1 cellular context compared by ENCODE assay signal in genomic region chr6:149405823-149406765, GRCh38.
A peak's percentile ranks its signal among the peaks of the same experiment; 100 is the strongest.
TF ChIP-seq lines count a peak whose summit lies in the region.

No MANE protein-coding gene starts in this region.

TF ChIP-seq in K562, 482 proteins besides CTCF, POLR2A, EP300 and RAD21 (continued from another document and continues in another):
- TF ChIP-seq, protein P1, sequence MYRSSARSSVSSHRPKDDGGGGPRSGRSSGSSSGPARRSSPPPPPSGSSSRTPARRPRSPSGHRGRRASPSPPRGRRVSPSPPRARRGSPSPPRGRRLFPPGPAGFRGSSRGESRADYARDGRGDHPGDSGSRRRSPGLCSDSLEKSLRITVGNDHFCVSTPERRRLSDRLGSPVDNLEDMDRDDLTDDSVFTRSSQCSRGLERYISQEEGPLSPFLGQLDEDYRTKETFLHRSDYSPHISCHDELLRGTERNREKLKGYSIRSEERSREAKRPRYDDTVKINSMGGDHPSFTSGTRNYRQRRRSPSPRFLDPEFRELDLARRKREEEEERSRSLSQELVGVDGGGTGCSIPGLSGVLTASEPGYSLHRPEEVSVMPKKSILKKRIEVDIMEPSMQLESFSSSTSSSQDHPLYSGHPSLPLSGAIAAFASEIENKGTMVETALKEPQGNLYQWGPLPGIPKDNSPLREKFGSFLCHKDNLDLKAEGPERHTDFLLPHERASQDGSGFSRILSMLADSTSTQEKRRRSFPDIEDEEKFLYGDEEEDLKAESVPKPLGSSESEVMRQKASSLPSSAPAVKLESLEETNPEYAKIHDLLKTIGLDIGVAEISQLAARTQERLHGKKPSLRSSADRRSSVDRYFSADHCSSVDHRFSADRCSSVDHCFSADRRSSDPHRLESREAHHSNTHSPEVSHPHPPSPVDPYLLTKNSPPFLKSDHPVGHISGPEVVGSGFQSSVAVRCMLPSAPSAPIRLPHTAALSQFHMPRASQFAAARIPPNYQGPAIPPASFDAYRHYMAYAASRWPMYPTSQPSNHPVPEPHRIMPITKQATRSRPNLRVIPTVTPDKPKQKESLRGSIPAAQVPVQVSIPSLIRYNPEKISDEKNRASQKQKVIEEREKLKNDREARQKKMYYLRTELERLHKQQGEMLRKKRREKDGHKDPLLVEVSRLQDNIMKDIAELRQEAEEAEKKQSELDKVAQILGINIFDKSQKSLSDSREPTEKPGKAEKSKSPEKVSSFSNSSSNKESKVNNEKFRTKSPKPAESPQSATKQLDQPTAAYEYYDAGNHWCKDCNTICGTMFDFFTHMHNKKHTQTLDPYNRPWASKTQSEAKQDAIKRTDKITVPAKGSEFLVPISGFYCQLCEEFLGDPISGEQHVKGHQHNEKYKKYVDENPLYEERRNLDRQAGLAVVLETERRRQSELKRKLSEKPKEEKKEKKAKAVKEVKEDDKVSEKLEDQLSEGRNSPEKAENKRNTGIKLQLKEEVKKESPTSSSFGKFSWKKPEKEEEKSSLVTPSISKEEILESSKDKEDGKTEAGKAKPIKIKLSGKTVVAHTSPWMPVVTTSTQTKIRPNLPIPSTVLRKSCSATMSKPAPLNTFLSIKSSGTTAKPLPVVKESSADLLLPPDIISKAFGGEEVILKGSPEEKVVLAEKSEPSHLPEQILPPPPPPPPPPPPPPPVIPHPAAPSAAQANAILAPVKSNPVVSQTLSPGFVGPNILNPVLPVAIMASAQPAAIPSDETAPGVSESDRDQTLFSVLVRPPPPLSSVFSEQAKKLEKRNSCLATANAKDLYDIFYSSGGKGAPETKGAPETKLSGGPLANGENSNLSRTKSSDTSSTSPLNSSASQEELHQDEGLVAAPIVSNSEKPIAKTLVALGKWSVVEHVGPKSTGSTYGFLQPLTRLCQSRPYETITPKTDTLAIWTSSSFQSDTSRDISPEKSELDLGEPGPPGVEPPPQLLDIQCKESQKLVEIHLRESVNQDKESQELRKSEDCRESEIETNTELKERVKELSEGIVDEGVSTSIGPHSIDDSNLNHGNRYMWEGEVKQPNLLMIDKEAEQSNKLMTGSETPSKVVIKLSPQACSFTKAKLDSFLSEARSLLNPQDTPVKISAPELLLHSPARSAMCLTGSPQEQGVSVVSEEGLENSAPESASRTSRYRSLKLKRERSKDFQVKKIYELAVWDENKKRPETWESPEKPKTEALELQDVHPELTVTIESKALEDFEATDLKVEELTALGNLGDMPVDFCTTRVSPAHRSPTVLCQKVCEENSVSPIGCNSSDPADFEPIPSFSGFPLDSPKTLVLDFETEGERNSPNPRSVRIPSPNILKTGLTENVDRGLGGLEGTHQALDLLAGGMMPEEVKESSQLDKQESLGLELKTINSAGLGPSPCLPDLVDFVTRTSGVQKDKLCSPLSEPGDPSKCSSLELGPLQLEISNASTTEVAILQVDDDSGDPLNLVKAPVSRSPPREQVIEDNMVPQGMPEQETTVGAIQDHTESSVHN (IDR thresholded peaks at IDR 0.05; ENCODE audit: borderline replicate concordance in 1 of 2, low read depth in 1 of 2), result no peak
- TF ChIP-seq, protein P2, sequence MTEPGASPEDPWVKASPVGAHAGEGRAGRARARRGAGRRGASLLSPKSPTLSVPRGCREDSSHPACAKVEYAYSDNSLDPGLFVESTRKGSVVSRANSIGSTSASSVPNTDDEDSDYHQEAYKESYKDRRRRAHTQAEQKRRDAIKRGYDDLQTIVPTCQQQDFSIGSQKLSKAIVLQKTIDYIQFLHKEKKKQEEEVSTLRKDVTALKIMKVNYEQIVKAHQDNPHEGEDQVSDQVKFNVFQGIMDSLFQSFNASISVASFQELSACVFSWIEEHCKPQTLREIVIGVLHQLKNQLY (CRISPR knock-in tag; conservative IDR thresholded peaks at IDR 0.05), result no peak
- TF ChIP-seq ZNF436 (CRISPR knock-in tag; IDR thresholded peaks at IDR 0.05), result no peak
- TF ChIP-seq KDM2B (CRISPR knock-in tag; IDR thresholded peaks at IDR 0.05), result no peak
- TF ChIP-seq FOXP1 (CRISPR knock-in tag; IDR thresholded peaks at IDR 0.05), result no peak
- TF ChIP-seq, protein P3, sequence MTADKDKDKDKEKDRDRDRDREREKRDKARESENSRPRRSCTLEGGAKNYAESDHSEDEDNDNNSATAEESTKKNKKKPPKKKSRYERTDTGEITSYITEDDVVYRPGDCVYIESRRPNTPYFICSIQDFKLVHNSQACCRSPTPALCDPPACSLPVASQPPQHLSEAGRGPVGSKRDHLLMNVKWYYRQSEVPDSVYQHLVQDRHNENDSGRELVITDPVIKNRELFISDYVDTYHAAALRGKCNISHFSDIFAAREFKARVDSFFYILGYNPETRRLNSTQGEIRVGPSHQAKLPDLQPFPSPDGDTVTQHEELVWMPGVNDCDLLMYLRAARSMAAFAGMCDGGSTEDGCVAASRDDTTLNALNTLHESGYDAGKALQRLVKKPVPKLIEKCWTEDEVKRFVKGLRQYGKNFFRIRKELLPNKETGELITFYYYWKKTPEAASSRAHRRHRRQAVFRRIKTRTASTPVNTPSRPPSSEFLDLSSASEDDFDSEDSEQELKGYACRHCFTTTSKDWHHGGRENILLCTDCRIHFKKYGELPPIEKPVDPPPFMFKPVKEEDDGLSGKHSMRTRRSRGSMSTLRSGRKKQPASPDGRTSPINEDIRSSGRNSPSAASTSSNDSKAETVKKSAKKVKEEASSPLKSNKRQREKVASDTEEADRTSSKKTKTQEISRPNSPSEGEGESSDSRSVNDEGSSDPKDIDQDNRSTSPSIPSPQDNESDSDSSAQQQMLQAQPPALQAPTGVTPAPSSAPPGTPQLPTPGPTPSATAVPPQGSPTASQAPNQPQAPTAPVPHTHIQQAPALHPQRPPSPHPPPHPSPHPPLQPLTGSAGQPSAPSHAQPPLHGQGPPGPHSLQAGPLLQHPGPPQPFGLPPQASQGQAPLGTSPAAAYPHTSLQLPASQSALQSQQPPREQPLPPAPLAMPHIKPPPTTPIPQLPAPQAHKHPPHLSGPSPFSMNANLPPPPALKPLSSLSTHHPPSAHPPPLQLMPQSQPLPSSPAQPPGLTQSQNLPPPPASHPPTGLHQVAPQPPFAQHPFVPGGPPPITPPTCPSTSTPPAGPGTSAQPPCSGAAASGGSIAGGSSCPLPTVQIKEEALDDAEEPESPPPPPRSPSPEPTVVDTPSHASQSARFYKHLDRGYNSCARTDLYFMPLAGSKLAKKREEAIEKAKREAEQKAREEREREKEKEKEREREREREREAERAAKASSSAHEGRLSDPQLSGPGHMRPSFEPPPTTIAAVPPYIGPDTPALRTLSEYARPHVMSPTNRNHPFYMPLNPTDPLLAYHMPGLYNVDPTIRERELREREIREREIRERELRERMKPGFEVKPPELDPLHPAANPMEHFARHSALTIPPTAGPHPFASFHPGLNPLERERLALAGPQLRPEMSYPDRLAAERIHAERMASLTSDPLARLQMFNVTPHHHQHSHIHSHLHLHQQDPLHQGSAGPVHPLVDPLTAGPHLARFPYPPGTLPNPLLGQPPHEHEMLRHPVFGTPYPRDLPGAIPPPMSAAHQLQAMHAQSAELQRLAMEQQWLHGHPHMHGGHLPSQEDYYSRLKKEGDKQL (CRISPR knock-in tag; IDR thresholded peaks at IDR 0.05; ENCODE audit: borderline replicate concordance), result no peak
- TF ChIP-seq ZNF354B (CRISPR knock-in tag; IDR thresholded peaks at IDR 0.05), result no peak
- no peak for TF ChIP-seq ZNF76 (CRISPR knock-in tag; IDR thresholded peaks at IDR 0.05; ENCODE audit: borderline replicate concordance)
- no peak for TF ChIP-seq NELFE (IDR thresholded peaks at IDR 0.05; ENCODE audit: insufficient read depth, insufficient read length)
- TF ChIP-seq CBX8 (IDR thresholded peaks at IDR 0.05; ENCODE audit: borderline replicate concordance, extremely low read depth, low read depth, low read length, poor library complexity, severe bottlenecking), result no peak
- no peak for TF ChIP-seq ZNF263 (CRISPR knock-in tag; IDR thresholded peaks at IDR 0.05; ENCODE audit: borderline replicate concordance)
- no peak for TF ChIP-seq SAP30 (IDR thresholded peaks at IDR 0.05; ENCODE audit: borderline replicate concordance, insufficient read depth, low read depth, low read length, poor library complexity, severe bottlenecking)
- no peak for TF ChIP-seq CSDE1 (IDR thresholded peaks at IDR 0.05)
- TF ChIP-seq PYGO2 (tag; IDR thresholded peaks at IDR 0.05), result no peak
- TF ChIP-seq SIX5 (IDR thresholded peaks at IDR 0.05; ENCODE audit: borderline replicate concordance in 1 of 2, insufficient read depth in 1 of 2, low read depth in 1 of 2, low read length in 2 of 2), result no peak
- TF ChIP-seq, protein P4, sequence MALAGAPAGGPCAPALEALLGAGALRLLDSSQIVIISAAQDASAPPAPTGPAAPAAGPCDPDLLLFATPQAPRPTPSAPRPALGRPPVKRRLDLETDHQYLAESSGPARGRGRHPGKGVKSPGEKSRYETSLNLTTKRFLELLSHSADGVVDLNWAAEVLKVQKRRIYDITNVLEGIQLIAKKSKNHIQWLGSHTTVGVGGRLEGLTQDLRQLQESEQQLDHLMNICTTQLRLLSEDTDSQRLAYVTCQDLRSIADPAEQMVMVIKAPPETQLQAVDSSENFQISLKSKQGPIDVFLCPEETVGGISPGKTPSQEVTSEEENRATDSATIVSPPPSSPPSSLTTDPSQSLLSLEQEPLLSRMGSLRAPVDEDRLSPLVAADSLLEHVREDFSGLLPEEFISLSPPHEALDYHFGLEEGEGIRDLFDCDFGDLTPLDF (CRISPR knock-in tag; IDR thresholded peaks at IDR 0.05), result no peak
- no peak for TF ChIP-seq ZNF583 (CRISPR knock-in tag; IDR thresholded peaks at IDR 0.05)
- TF ChIP-seq, protein P5, sequence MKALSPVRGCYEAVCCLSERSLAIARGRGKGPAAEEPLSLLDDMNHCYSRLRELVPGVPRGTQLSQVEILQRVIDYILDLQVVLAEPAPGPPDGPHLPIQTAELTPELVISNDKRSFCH (CRISPR knock-in tag; IDR thresholded peaks at IDR 0.05), result no peak
- TF ChIP-seq, protein P5 (tag; IDR thresholded peaks at IDR 0.05), result no peak
- TF ChIP-seq BRD9 (IDR thresholded peaks at IDR 0.05; ENCODE audit: low read depth, partially characterized antibody), result no peak
- TF ChIP-seq TCF7L2 (IDR thresholded peaks at IDR 0.05; ENCODE audit: low read depth, low read length), result no peak
- no peak for TF ChIP-seq NR3C1 (CRISPR knock-in tag; IDR thresholded peaks at IDR 0.05)
- TF ChIP-seq ZNF232 (CRISPR knock-in tag; IDR thresholded peaks at IDR 0.05), result no peak
- TF ChIP-seq ZNF174 (CRISPR knock-in tag; IDR thresholded peaks at IDR 0.05), result no peak
- TF ChIP-seq PHTF2 (CRISPR knock-in tag; IDR thresholded peaks at IDR 0.05), result no peak
- no peak for TF ChIP-seq ZNF24 (IDR thresholded peaks at IDR 0.05)
- TF ChIP-seq ATF7 (IDR thresholded peaks at IDR 0.05), result peak; percentile 63; the same call in 1 of the 2 replicates
- no peak for TF ChIP-seq ZNF124 (CRISPR knock-in tag; IDR thresholded peaks at IDR 0.05)
- no peak for TF ChIP-seq FOXO4 (CRISPR knock-in tag; IDR thresholded peaks at IDR 0.05)
- TF ChIP-seq RNF219 (CRISPR knock-in tag; IDR thresholded peaks at IDR 0.05), result no peak
- TF ChIP-seq, protein P6, sequence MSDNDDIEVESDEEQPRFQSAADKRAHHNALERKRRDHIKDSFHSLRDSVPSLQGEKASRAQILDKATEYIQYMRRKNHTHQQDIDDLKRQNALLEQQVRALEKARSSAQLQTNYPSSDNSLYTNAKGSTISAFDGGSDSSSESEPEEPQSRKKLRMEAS (CRISPR knock-in tag; IDR thresholded peaks at IDR 0.05), result no peak
- TF ChIP-seq, protein P7, sequence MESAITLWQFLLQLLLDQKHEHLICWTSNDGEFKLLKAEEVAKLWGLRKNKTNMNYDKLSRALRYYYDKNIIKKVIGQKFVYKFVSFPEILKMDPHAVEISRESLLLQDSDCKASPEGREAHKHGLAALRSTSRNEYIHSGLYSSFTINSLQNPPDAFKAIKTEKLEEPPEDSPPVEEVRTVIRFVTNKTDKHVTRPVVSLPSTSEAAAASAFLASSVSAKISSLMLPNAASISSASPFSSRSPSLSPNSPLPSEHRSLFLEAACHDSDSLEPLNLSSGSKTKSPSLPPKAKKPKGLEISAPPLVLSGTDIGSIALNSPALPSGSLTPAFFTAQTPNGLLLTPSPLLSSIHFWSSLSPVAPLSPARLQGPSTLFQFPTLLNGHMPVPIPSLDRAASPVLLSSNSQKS (CRISPR knock-in tag; IDR thresholded peaks at IDR 0.05), result no peak
- TF ChIP-seq NR0B1 (IDR thresholded peaks at IDR 0.05; ENCODE audit: partially characterized antibody), result no peak
- no peak for TF ChIP-seq KAT2B (IDR thresholded peaks at IDR 0.05; ENCODE audit: low read depth, low read length)
- TF ChIP-seq BCL6 (CRISPR knock-in tag; IDR thresholded peaks at IDR 0.05), result no peak
- no peak for TF ChIP-seq FUS (optimal IDR thresholded peaks at IDR 0.05; ENCODE audit: low read depth, low read length)
- no peak for TF ChIP-seq NRF1 (conservative IDR thresholded peaks at IDR 0.05 in 1 of 2, IDR thresholded peaks at IDR 0.05 in 1 of 2)
- TF ChIP-seq PHF21A (IDR thresholded peaks at IDR 0.05; ENCODE audit: borderline replicate concordance, low read depth), result no peak
- TF ChIP-seq ZNF121 (CRISPR knock-in tag; conservative IDR thresholded peaks at IDR 0.05), result no peak
- peak; percentile 86; the same call in 1 of the 2 replicates for TF ChIP-seq ZNF175 (CRISPR knock-in tag; IDR thresholded peaks at IDR 0.05; ENCODE audit: low read depth)
